8 cellular contexts compared by ENCODE assay signal in the genomic region with DNA sequence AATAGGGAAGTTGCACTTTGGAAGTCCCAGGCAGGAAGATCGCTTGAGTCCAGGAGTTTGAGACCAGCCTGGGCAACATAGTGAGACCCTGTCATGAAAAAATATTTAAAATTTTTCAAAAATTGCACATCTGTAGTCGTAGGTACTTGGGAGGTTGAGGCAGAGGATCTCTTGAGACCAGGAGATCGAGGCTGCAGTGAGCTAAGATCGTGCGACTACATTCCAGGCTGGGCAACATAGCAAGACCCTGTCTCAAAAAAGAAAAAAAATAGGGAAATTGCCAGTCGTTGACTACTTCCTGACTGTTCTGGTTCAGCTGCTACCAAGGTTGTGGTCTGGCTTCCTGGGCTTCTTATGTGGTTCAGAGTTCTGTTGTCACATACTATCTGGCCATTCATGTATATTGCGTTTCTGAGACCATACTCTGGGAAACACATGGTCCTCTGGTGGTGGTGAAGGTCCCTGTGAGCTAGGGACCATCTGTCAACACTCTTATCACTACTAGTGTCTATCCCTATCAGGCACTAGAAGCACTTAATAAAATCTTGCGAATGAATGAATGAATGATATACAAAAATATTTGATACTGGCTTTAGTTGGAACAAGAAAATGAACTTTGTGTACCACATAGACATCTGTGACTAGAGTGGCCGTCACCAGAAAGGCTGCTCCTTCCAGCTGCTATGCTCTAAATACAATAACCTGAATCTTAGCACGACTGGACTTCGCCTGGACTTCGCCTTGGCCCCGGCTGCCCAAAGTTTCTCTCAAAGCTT. TPM values are rescaled to one million over a fixed set of nuclear protein-coding genes. Genes with fewer than 3 reads are reported as not detected.
DNase-seq lines count a peak whose midpoint lies in the region; TF ChIP-seq lines count a peak whose summit lies in the region.

No MANE protein-coding gene starts in this region.

- intact Hi-C loops in ovary (cut with DNase I): loop anchor here in 1 of 4 donors (10.0 kb wide), 1 partner anchor 148 kb away; the partner anchor contains the start of gene PPIG

- DNase-seq in GM12864 (ENCODE audit: low read depth) (no peak), SJCRH30 (peak in 1 of 2 experiments; percentile 29), fibroblast of lung (ENCODE audit: low read depth in 2 of 2) (no peak), ovary (no peak), COR-L47 (lab: John Stamatoyannopoulos, UW) (no peak), NCI-H748 treated with DMSO at 0.1 percent for 48 hours (lab: John Stamatoyannopoulos, UW) (no peak), 8988T (no peak), iPS-NIHi7 (ENCODE audit: extremely low spot score) (no peak)

- H3K79me2 ChIP-seq in fibroblast of lung (ENCODE audit: control insufficient read depth, insufficient read depth, low read length): no peaks in the 10 kb centered on the region

- H3K27me3 ChIP-seq in SJCRH30 (no peaks in the 10 kb centered on the region), fibroblast of lung (ENCODE audit: control insufficient read depth, insufficient read depth, low read length) (no peaks in the 10 kb centered on the region), ovary (no peaks in the 10 kb centered on the region)

- 42 to 50% (median 45%) methylated on average over 13 of the region's 13 CpGs for WGBS in ovary, 3 donors

- H3K9me3 ChIP-seq in SJCRH30 (replicated peaks) (no peaks in the 10 kb centered on the region), fibroblast of lung (ENCODE audit: control insufficient read depth, insufficient read depth, low read depth, low read length) (no peaks in the 10 kb centered on the region), ovary (no peaks in the 10 kb centered on the region)

- no peak for TF ChIP-seq EP300 in ovary (IDR thresholded peaks at IDR 0.05)

- H3K4me3 ChIP-seq in GM12864 (ENCODE audit: low read depth, low read length) (peak overlapping the region; percentile 81), SJCRH30 (peak overlapping the region; percentile 76), fibroblast of lung (replicated peaks in 1 of 4; ENCODE audit: control extremely low read depth in 1 of 4, insufficient read depth in 1 of 4, low read depth in 3 of 4, low read length in 4 of 4) (peak overlapping the region in 3 of 4 experiments; percentile 58 to 66 (median 60)), ovary (peak overlapping the region; percentile 63)

- peak overlapping the region; percentile 57 for H2AFZ ChIP-seq in fibroblast of lung (ENCODE audit: low read length)

- H3K9ac ChIP-seq in fibroblast of lung (ENCODE audit: insufficient read depth, low read length): no peak overlapping the region

- peak overlapping the region; percentile 92 for H3K4me2 ChIP-seq in fibroblast of lung (ENCODE audit: extremely low read depth, insufficient read depth, low read length)

- TF ChIP-seq POLR2A in ovary (IDR thresholded peaks at IDR 0.05): no peak

- H4K20me1 ChIP-seq in fibroblast of lung (ENCODE audit: control insufficient read depth, extremely low read depth, insufficient read depth, low read length): no peaks in the 10 kb centered on the region

- H3K27ac ChIP-seq in SJCRH30: no peak overlapping the region
- H3K27ac ChIP-seq in fibroblast of lung (ENCODE audit: insufficient read depth, low read length): no peak overlapping the region
- peak overlapping the region; percentile 33 to 70 for H3K27ac ChIP-seq in ovary

- H3K4me1 ChIP-seq in SJCRH30 (peaks cover 3% of the 10 kb centered on the region; the same call in 1 of the 2 replicates), fibroblast of lung (ENCODE audit: control insufficient read depth, extremely low read depth, insufficient read depth, low read length) (peaks cover 11% of the 10 kb centered on the region), ovary (ENCODE audit: insufficient read depth) (peaks cover 4% of the 10 kb centered on the region)

- H3K36me3 ChIP-seq in SJCRH30 (peaks cover 5% of the 10 kb centered on the region; the same call in 1 of the 2 replicates), fibroblast of lung (ENCODE audit: control insufficient read depth, insufficient read depth, low read length) (no peaks in the 10 kb centered on the region), ovary (no peaks in the 10 kb centered on the region)

- TF ChIP-seq CTCF in GM12864 (IDR thresholded peaks at IDR 0.05; ENCODE audit: low read depth, low read length, missing control alignments) (no peak), fibroblast of lung (conservative IDR thresholded peaks at IDR 0.05 in 1 of 2, IDR thresholded peaks at IDR 0.05 in 1 of 2; ENCODE audit: low read depth in 1 of 2, low read length in 2 of 2) (no peak), ovary (IDR thresholded peaks at IDR 0.05) (no peak)

RNA-seq across cellular contexts. Expression of gene KLHL23, which starts 0.9 kb away (rescaled TPM):
- total RNA-seq in SJCRH30 (2014; rRNA removed; shearing (Covaris generic)): 51.1 and 52.3 TPM in 2 replicates
- 3.6 and 6.6 TPM in 2 replicates for total RNA-seq in fibroblast of lung
- 3.2 and 5.6 TPM in 2 replicates for polyA plus RNA-seq in fibroblast of lung
- 2.6 and 4.3 TPM in 2 replicates for polyA plus RNA-seq in fibroblast of lung (2012)
- polyA minus RNA-seq in fibroblast of lung (ENCODE audit: low replicate concordance): 0.82 and 3.0 TPM in 2 replicates
- total RNA-seq in ovary: 10 to 100 TPM; 14.7 to 27.4 (median 19.3) TPM
- polyA plus RNA-seq in ovary: 10 to 100 TPM; 10.2 to 23.0 TPM

RNA-seq across cellular contexts. Expression of gene PHOSPHO2, which starts 38.5 kb away (rescaled TPM):
- total RNA-seq in SJCRH30 (2014; rRNA removed; shearing (Covaris generic)): 4.7 and 4.9 TPM in 2 replicates
- 3.9 and 5.4 TPM in 2 replicates for total RNA-seq in fibroblast of lung
- 1.4 and 2.8 TPM in 2 replicates for polyA plus RNA-seq in fibroblast of lung
- 1.8 and 2.8 TPM in 2 replicates for polyA plus RNA-seq in fibroblast of lung (2012)
- not detected in 2 replicates for polyA minus RNA-seq in fibroblast of lung (ENCODE audit: low replicate concordance)
- 1 to 10 TPM; 5.4 to 7.9 (median 6.3) TPM for total RNA-seq in ovary
- 1 to 10 TPM; 2.4 to 3.6 TPM for polyA plus RNA-seq in ovary

RNA-seq across cellular contexts. Expression of gene CFAP210, which starts 38.6 kb away (rescaled TPM):
- total RNA-seq in SJCRH30 (2014; rRNA removed; shearing (Covaris generic)): not detected in 2 replicates
- not detected in 2 replicates for total RNA-seq in fibroblast of lung
- not detected in 2 replicates for polyA plus RNA-seq in fibroblast of lung
- polyA plus RNA-seq in fibroblast of lung (2012): 0.09 TPM in 1 of 2 replicates, not detected in the other
- polyA minus RNA-seq in fibroblast of lung (ENCODE audit: low replicate concordance): not detected in 2 replicates
- 1 to 10 TPM in 4 of 7 donors, under 1 TPM in 2, not detected in 1; 0.35 to 2.8 (median 1.4) TPM for total RNA-seq in ovary
- polyA plus RNA-seq in ovary: under 1 TPM; 0.07 to 0.18 TPM

Comparison
In these comparisons a context has a peak if more than half of its experiments do, and no peak if none do; other contexts are left out.
1. H3K27ac ChIP-seq: peak in ovary (2 of 2); none in SJCRH30 (single experiment) and fibroblast of lung (single experiment).
2. Peak in every context shown above with its lines, with median percentiles within 50 percentile points of each other: H3K4me3 ChIP-seq.